Comparison of ENCODE assay signal across 19 cellular contexts in the genomic region with DNA sequence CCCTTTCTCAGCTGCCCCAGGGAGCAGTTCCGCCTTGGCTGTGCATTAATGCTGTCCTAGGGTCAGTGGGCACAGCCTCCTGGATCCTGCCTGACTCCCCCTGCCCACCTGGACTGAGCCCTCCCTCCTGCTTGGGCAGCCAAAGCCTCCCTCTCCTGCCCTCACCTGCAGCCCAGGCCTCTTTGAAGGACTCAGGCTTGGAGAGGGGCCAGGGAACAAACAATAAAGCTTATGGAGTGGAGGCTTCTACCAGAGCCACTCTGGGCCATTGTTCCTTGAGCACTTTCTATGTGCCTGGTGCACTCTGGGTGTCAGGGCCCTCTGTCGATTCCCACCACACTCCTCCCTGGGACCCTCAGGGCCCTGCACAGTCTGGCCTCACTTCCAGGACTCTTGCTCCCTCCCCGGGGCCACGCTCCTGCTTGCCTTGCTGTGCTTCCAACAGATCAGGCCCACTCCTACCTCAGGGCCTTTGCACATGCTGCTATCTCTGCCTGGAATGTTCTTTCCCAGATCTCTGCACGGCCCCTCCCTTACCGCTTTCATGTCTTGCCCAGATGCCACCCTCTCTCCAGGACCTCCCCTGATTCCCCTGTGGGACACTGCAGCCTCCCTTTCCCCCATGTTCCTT. TPM values are rescaled to one million over a fixed set of nuclear protein-coding genes. Genes with fewer than 3 reads are reported as not detected.
DNase-seq lines count a peak whose midpoint lies in the region; ATAC-seq and TF ChIP-seq lines count a peak whose summit lies in the region.
"Had no signal": no experiment of that assay in that cellular context is flagged by ENCODE, and none has a peak within 500 bp of the region (broad histone marks: within the 10 kb centered on the region; RNA-seq: fewer than 3 reads in every experiment).

No MANE protein-coding gene starts in this region.

- no peaks in the 10 kb centered on the region for H3K36me3 Mint-ChIP-seq in MCF 10A (ENCODE audit: insufficient read depth, unreplicated experiment)
- H3K36me3 Mint-ChIP-seq: T-cell had no signal

- no peak overlapping the region for H2AFZ ChIP-seq in hepatocyte

- peaks cover 0 to 40% of the 10 kb centered on the region in 2 donors for H3K27me3 ChIP-seq in breast epithelium
- peaks cover 23% of the 10 kb centered on the region for H3K27me3 ChIP-seq in colonic mucosa
- no peaks in the 10 kb centered on the region for H3K27me3 ChIP-seq in thyroid gland
- H3K27me3 ChIP-seq in hepatocyte = peaks cover 26% of the 10 kb centered on the region
- H3K27me3 ChIP-seq in adrenal gland = peaks cover 24% of the 10 kb centered on the region

- ATAC-seq in HG02970 (IDR thresholded peaks at IDR 0.05; ENCODE audit: low FRiP score, unreplicated experiment) = no peak
- ATAC-seq: K562, Panc1, Right ventricle myocardium inferior, T-cell had no signal

- no peak for DNase-seq in MCF 10A (ENCODE audit: unreplicated experiment)
- no peak for DNase-seq in breast epithelium (ENCODE audit: low spot score in 2 of 2)
- peak; percentile 29 for DNase-seq in NCI-H2029 treated with DMSO at 0.1 percent for 48 hours (lab: John Stamatoyannopoulos, UW)
- peak; percentile 47 for DNase-seq in colonic mucosa
- DNase-seq in thyroid gland = peak; percentile 53 to 60
- no peak for DNase-seq in hepatocyte (ENCODE audit: low spot score)
- no peak for DNase-seq in adrenal gland
- DNase-seq: C1 segment of cervical spinal cord, H7, MV-4-11, NCI-H146, NCI-H446 treated with DMSO at 0.1 percent for 48 hours, NCI-H82, SK-N-SH, T-cell had no signal

- BruUV-seq in MCF 10A (replicated peaks; lab: Mats Ljungman, UMichigan) = no TSS peak

- WGBS in thyroid gland, 2 donors = 82 to 89% methylated on average over 5 of the region's 6 CpGs
- 95% methylated on average over 6 of the region's 6 CpGs for WGBS in hepatocyte (ENCODE audit: low lambda C conversion rate, missing lambda C conversion rate)
- 90 to 96% (median 92%) methylated on average over 5 to 6 of the region's 6 CpGs for WGBS in adrenal gland, 4 donors

- intact Hi-C loops in MCF 10A (cut with micrococcal nuclease) = no loop called here
- intact Hi-C loops in breast epithelium (cut with DNase I; ENCODE audit: low total_unique reads) = no loop called here
- intact Hi-C loops in colonic mucosa (cut with DNase I) = no loop called here
- intact Hi-C loops in thyroid gland (cut with DNase I) = no loop called here
- intact Hi-C loops in adrenal gland (cut with DNase I) = no loop called here

- peaks cover 6 to 9% of the 10 kb centered on the region in 2 donors for H3K4me1 ChIP-seq in breast epithelium
- H3K4me1 ChIP-seq in colonic mucosa = peaks cover 10% of the 10 kb centered on the region
- peaks cover 6 to 67% of the 10 kb centered on the region in 2 donors for H3K4me1 ChIP-seq in thyroid gland
- peaks cover 19% of the 10 kb centered on the region for H3K4me1 ChIP-seq in hepatocyte (ENCODE audit: insufficient read depth)
- H3K4me1 ChIP-seq in adrenal gland (replicated peaks in 1 of 2) = peaks cover 0 to 10% of the 10 kb centered on the region in 2 donors

- no peak for TF ChIP-seq POLR2A in breast epithelium (IDR thresholded peaks at IDR 0.05)
- TF ChIP-seq POLR2A in thyroid gland (IDR thresholded peaks at IDR 0.05) = no peak
- TF ChIP-seq POLR2A in adrenal gland (IDR thresholded peaks at IDR 0.05) = no peak

- H3K27me3 Mint-ChIP-seq in MCF 10A (ENCODE audit: insufficient read depth, unreplicated experiment) = no peaks in the 10 kb centered on the region

- TF ChIP-seq CTCF in MCF 10A (IDR thresholded peaks at IDR 0.05; ENCODE audit: unreplicated experiment) = no peak
- TF ChIP-seq CTCF in breast epithelium (IDR thresholded peaks at IDR 0.05) = no peak
- no peak for TF ChIP-seq CTCF in colonic mucosa (IDR thresholded peaks at IDR 0.05)
- TF ChIP-seq CTCF in thyroid gland (IDR thresholded peaks at IDR 0.05) = no peak
- no peak for TF ChIP-seq CTCF in hepatocyte (IDR thresholded peaks at IDR 0.05; ENCODE audit: poor library complexity)
- no peak for TF ChIP-seq CTCF in adrenal gland (IDR thresholded peaks at IDR 0.05)

- H3K36me3 ChIP-seq in breast epithelium = no peaks in the 10 kb centered on the region
- no peaks in the 10 kb centered on the region for H3K36me3 ChIP-seq in colonic mucosa
- no peaks in the 10 kb centered on the region for H3K36me3 ChIP-seq in thyroid gland
- no peaks in the 10 kb centered on the region for H3K36me3 ChIP-seq in hepatocyte (replicated peaks; ENCODE audit: insufficient read depth, low read depth)
- no peaks in the 10 kb centered on the region for H3K36me3 ChIP-seq in adrenal gland (replicated peaks in 1 of 2)

- H3K27ac Mint-ChIP-seq in MCF 10A (ENCODE audit: low read depth, unreplicated experiment) = peak overlapping the region; percentile 10
- H3K27ac Mint-ChIP-seq: T-cell had no signal

- H3K9me3 Mint-ChIP-seq in MCF 10A (ENCODE audit: unreplicated experiment) = no peaks in the 10 kb centered on the region
- H3K9me3 Mint-ChIP-seq: T-cell had no signal

- no peak overlapping the region for H3K4me3 ChIP-seq in breast epithelium
- H3K4me3 ChIP-seq in colonic mucosa = no peak overlapping the region
- no peak overlapping the region for H3K4me3 ChIP-seq in thyroid gland (replicated peaks in 1 of 3)
- H3K4me3 ChIP-seq in hepatocyte = no peak overlapping the region
- H3K4me3 ChIP-seq in adrenal gland = no peak overlapping the region
- H3K4me3 ChIP-seq: K562 had no signal

- H3K4me2 ChIP-seq in hepatocyte = no peak overlapping the region
- H3K4me2 ChIP-seq: SK-N-SH had no signal

- no peaks in the 10 kb centered on the region for H3K4me1 Mint-ChIP-seq in MCF 10A (ENCODE audit: insufficient read depth, unreplicated experiment)

- H3K9me2 ChIP-seq in hepatocyte (replicated peaks; ENCODE audit: insufficient read depth) = no peaks in the 10 kb centered on the region
- H3K9me2 ChIP-seq: SK-N-SH had no signal

- no peaks in the 10 kb centered on the region for H4K20me1 ChIP-seq in hepatocyte (ENCODE audit: insufficient read depth, poor library complexity, severe bottlenecking)

- H3K27ac ChIP-seq in breast epithelium (no peak overlapping the region), colonic mucosa (no peak overlapping the region), thyroid gland (no peak overlapping the region), hepatocyte (no peak overlapping the region), adrenal gland (no peak overlapping the region)

- H3K9ac ChIP-seq in colonic mucosa (ENCODE audit: low read depth in 2 of 2, low read length in 2 of 2) = no peak overlapping the region
- H3K9ac ChIP-seq: SK-N-SH had no signal

- no peaks in the 10 kb centered on the region for H3K79me2 ChIP-seq in hepatocyte

- CTCF ChIA-PET in MCF 10A (lab: Yijun Ruan, JAX) = interaction anchor here (0.6 kb wide), 1 partner anchor 109 kb away, joined by 3 read pairs; no protein-coding TSS in a partner anchor

- POLR2A ChIA-PET in MCF 10A (lab: Yijun Ruan, JAX) = interaction anchor here (0.7 kb wide), 1 partner anchor 16 kb away, joined by 3 read pairs; no protein-coding TSS in a partner anchor

- H3K9me3 ChIP-seq in breast epithelium (no peaks in the 10 kb centered on the region), colonic mucosa (no peaks in the 10 kb centered on the region), thyroid gland (no peaks in the 10 kb centered on the region), hepatocyte (ENCODE audit: low read depth) (no peaks in the 10 kb centered on the region), adrenal gland (replicated peaks in 1 of 3) (no peaks in the 10 kb centered on the region)
- H3K9me3 ChIP-seq: SK-N-SH had no signal

- no peak overlapping the region for H3K4me3 Mint-ChIP-seq in MCF 10A (ENCODE audit: unreplicated experiment)
- H3K4me3 Mint-ChIP-seq: T-cell had no signal

RNA-seq across cellular contexts. Expression of a gene that starts 5.0 kb away (rescaled TPM):
- 0.05 TPM in 1 of 2 replicates, not detected in the other for total RNA-seq in MCF 10A (2022)
- 1 to 10 TPM in 1 of 3 donors, under 1 TPM in 2; 0.73 to 1.4 (median 0.98) TPM for total RNA-seq in breast epithelium
- 1 to 10 TPM in 1 of 2 donors, under 1 TPM in 1; 0.82 to 2.2 TPM for total RNA-seq in colonic mucosa
- total RNA-seq in thyroid gland = 1 to 10 TPM in 3 of 4 donors, under 1 TPM in 1; 0.56 to 2.7 (median 2.3) TPM
- 0.73 and 0.88 TPM in 2 replicates for total RNA-seq in hepatocyte
- polyA plus RNA-seq in hepatocyte = 0.15 and 0.18 TPM in 2 replicates
- 1 to 10 TPM in 4 of 8 donors, under 1 TPM in 4; 0.39 to 3.9 (median 1.4) TPM for total RNA-seq in adrenal gland
- polyA plus RNA-seq in adrenal gland = 1 to 10 TPM in 1 of 3 donors, under 1 TPM in 2; 0.47 to 1.6 (median 0.77) TPM
- polyA plus RNA-seq: K562 had no signal

Comparison
In these comparisons a context has a peak if more than half of its experiments do, and no peak if none do; other contexts are left out.
1. DNase-seq: peak in NCI-H2029 treated with DMSO at 0.1 percent for 48 hours (single experiment), colonic mucosa (single experiment) and thyroid gland (2 of 2); none in MCF 10A (single experiment), breast epithelium (0 of 2), hepatocyte (single experiment) and adrenal gland (0 of 7).